In the genomic region with DNA sequence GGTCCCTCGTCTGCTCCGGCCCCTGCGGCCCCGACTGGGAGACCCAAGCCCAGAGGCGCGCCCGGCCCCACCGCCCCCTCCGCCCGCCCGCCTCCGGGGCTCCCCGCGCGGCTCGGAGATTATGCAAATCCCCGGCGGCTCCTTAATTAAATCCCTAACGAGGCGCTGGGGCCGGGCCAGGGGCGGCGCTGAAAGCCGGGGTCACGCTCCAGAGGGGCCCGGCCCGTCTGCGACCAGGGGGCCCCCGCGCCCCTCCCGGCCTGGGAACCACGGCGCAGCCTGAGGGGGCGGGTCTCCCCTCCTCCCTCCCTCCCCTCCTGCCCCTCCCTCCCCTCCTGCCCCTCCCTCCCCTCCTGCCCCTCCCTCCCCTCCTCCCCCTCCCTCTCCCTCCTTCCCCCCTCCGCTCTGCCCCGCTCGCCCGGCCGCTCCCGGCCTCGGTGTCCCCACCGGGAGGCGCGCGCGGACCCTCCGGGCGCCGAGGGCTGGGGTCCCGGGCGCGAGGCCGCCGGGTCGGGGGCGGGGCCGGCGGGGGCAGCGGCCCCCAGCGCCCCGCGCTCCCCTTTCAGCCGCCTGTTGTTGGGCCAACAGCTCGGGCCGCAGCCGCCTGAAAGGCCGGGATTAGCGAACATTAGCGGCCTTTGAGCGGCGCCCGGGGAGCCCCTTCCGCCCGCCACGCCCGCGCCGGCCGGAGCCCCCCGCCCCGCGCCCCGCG, we compare ENCODE assay signal across 1 cellular context.
TF ChIP-seq lines count a peak whose summit lies in the region.

No MANE protein-coding gene starts in this region.

TF ChIP-seq in SK-N-SH, 30 proteins besides CTCF, POLR2A, EP300 and RAD21 (continued from another document):
- TF ChIP-seq, protein P1, sequence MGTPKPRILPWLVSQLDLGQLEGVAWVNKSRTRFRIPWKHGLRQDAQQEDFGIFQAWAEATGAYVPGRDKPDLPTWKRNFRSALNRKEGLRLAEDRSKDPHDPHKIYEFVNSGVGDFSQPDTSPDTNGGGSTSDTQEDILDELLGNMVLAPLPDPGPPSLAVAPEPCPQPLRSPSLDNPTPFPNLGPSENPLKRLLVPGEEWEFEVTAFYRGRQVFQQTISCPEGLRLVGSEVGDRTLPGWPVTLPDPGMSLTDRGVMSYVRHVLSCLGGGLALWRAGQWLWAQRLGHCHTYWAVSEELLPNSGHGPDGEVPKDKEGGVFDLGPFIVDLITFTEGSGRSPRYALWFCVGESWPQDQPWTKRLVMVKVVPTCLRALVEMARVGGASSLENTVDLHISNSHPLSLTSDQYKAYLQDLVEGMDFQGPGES (IDR thresholded peaks at IDR 0.05; ENCODE audit: low read depth, low read length), result no peak
- no peak for TF ChIP-seq FOXJ3 (CRISPR knock-in tag; IDR thresholded peaks at IDR 0.05)
- TF ChIP-seq SMC3 (IDR thresholded peaks at IDR 0.05; ENCODE audit: low read depth, low read length), result no peak
- TF ChIP-seq, protein P2, sequence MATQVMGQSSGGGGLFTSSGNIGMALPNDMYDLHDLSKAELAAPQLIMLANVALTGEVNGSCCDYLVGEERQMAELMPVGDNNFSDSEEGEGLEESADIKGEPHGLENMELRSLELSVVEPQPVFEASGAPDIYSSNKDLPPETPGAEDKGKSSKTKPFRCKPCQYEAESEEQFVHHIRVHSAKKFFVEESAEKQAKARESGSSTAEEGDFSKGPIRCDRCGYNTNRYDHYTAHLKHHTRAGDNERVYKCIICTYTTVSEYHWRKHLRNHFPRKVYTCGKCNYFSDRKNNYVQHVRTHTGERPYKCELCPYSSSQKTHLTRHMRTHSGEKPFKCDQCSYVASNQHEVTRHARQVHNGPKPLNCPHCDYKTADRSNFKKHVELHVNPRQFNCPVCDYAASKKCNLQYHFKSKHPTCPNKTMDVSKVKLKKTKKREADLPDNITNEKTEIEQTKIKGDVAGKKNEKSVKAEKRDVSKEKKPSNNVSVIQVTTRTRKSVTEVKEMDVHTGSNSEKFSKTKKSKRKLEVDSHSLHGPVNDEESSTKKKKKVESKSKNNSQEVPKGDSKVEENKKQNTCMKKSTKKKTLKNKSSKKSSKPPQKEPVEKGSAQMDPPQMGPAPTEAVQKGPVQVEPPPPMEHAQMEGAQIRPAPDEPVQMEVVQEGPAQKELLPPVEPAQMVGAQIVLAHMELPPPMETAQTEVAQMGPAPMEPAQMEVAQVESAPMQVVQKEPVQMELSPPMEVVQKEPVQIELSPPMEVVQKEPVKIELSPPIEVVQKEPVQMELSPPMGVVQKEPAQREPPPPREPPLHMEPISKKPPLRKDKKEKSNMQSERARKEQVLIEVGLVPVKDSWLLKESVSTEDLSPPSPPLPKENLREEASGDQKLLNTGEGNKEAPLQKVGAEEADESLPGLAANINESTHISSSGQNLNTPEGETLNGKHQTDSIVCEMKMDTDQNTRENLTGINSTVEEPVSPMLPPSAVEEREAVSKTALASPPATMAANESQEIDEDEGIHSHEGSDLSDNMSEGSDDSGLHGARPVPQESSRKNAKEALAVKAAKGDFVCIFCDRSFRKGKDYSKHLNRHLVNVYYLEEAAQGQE (IDR thresholded peaks at IDR 0.05; ENCODE audit: low read depth, low read length), result no peak
